In the genomic region with DNA sequence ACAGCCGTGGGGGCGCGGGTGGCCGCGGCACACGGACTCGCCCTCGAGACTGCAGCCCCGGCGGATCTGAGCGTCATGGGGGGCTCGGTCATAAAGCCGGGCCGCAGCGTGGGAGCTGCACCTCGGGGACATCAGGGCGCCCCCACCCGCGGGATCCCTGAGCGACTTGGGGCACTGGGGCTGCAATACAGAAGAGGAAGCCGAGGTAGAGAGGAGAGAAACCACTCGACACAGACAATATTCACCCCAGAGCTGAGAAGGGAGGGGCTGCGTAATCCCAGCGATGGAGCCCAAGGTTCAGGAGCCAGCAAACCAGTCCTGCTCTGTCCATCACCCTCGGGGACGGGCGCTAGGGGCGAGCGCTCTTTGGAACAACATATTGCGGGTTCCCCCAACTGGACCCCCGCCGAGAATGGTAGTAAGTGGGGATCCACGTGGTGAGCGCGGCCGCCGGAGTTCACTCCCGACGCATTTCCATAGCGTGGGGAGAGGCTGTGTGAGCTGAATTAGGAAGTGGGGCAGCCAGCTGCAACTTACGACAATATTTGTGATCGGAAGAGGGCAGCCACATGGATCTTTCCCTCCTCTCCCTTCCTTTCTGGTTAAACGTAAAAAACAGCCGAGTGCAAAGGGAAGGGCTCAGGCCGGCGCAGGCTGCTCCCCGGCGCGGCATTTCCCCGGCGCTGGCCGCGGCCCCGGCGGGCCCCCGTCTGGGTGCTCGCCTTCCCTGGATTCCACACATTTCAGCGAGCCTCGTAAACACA, we compare ENCODE assay signal across 8 cellular contexts. TPM values are rescaled to one million over a fixed set of nuclear protein-coding genes. Genes with fewer than 3 reads are reported as not detected.
DNase-seq lines count a peak whose midpoint lies in the region; ATAC-seq and TF ChIP-seq lines count a peak whose summit lies in the region.

No MANE protein-coding gene starts in this region.

- peak overlapping the region; percentile 96 for H3K18ac ChIP-seq in mesendoderm (ENCODE audit: low read length)

- no peak; the same call in 1 of the 2 replicates for TF ChIP-seq CTCF in MM.1S (IDR thresholded peaks at IDR 0.05; ENCODE audit: low read length)
- TF ChIP-seq CTCF in WTC11 (IDR thresholded peaks at IDR 0.05): no peak

- peaks cover 36% of the 10 kb centered on the region for H3F3A ChIP-seq in MM.1S (ENCODE audit: insufficient read depth, low read length)

- peak overlapping the region; percentile 96 for H3K56ac ChIP-seq in mesendoderm (ENCODE audit: low read length)

- H3K27me3 Mint-ChIP-seq in WTC11 (ENCODE audit: low read depth): peaks cover 1% of the 10 kb centered on the region

- H3K36me3 ChIP-seq in MM.1S (replicated peaks; ENCODE audit: insufficient read depth, low read length) (no peaks in the 10 kb centered on the region), mesendoderm (ENCODE audit: control insufficient read depth, insufficient read depth, low read length) (no peaks in the 10 kb centered on the region)
- H3K36me3 ChIP-seq in effector memory CD4-positive, alpha-beta T cell (ENCODE audit: control insufficient read depth, insufficient read depth, low read length): no peaks in the 10 kb centered on the region

- H2AFZ ChIP-seq in MM.1S (ENCODE audit: low read length): peak overlapping the region; percentile 49

- peaks cover 13% of the 10 kb centered on the region for H3K79me1 ChIP-seq in mesendoderm (ENCODE audit: low read length)

- peak overlapping the region; percentile 19 for H2BK120ac ChIP-seq in mesendoderm (ENCODE audit: low read depth, low read length)

- H3K9me2 ChIP-seq in MM.1S (replicated peaks; ENCODE audit: insufficient read depth, low read length): no peaks in the 10 kb centered on the region

- H3K79me2 ChIP-seq in MM.1S (ENCODE audit: low read length) (peaks cover 65% of the 10 kb centered on the region), mesendoderm (ENCODE audit: control insufficient read depth, insufficient read depth, low read length) (peaks cover 22% of the 10 kb centered on the region)

- H3K27ac Mint-ChIP-seq in WTC11: peak overlapping the region; percentile 36; the same call in 1 of the 2 replicates

- H3K9me3 Mint-ChIP-seq in WTC11: no peaks in the 10 kb centered on the region

- ATAC-seq in GM18907 (IDR thresholded peaks at IDR 0.05; ENCODE audit: unreplicated experiment): peak; percentile 14
- no peak for ATAC-seq in WTC11
- ATAC-seq in GM21576 (IDR thresholded peaks at IDR 0.05; ENCODE audit: unreplicated experiment): no peak

- no peaks in the 10 kb centered on the region for H3K9me3 ChIP-seq in MM.1S (replicated peaks; ENCODE audit: insufficient read depth, low read length)
- H3K9me3 ChIP-seq in effector memory CD4-positive, alpha-beta T cell (ENCODE audit: control insufficient read depth, low read length): no peaks in the 10 kb centered on the region

- peak overlapping the region; percentile 73 for H2BK5ac ChIP-seq in mesendoderm (ENCODE audit: low read length)

- peak; percentile 24 to 40 for DNase-seq in AML-193 (lab: John Stamatoyannopoulos, UW)
- peak; percentile 42 for DNase-seq in MM.1S
- peak; percentile 49 for DNase-seq in WTC11 (ENCODE audit: low spot score)
- DNase-seq in effector memory CD4-positive, alpha-beta T cell: peak in 1 of 3 donors; percentile 1
- DNase-seq in mesendoderm: peak; percentile 81

- CTCF ChIA-PET in WTC11 (lab: Charles Lee): no interaction called here

- peak overlapping the region; percentile 85 for H3K4me2 ChIP-seq in MM.1S (ENCODE audit: low read depth, low read length)
- H3K4me2 ChIP-seq in mesendoderm (ENCODE audit: low read length): peak overlapping the region; percentile 81

- peak overlapping the region; percentile 45 for H3K23ac ChIP-seq in mesendoderm (ENCODE audit: low read length)

- H3K4me1 ChIP-seq in MM.1S (ENCODE audit: low read length) (peaks cover 23% of the 10 kb centered on the region), mesendoderm (ENCODE audit: control insufficient read depth, low read depth, low read length) (peaks cover 6% of the 10 kb centered on the region)
- peaks cover 13% of the 10 kb centered on the region for H3K4me1 ChIP-seq in effector memory CD4-positive, alpha-beta T cell (ENCODE audit: control insufficient read depth, insufficient read depth, low read length, poor library complexity, severe bottlenecking)

- peak overlapping the region; percentile 96 for H3K4ac ChIP-seq in mesendoderm (ENCODE audit: low read depth, low read length)

- no peak overlapping the region for H2AK5ac ChIP-seq in mesendoderm (ENCODE audit: low read length)

- peak overlapping the region; percentile 96 for H3K4me3 Mint-ChIP-seq in WTC11

- POLR2A ChIA-PET in WTC11 (lab: Charles Lee): no interaction called here

- H3K4me3 ChIP-seq in MM.1S (ENCODE audit: low read length) (peak overlapping the region; percentile 97), mesendoderm (ENCODE audit: low read length) (peak overlapping the region; percentile 68)
- peak overlapping the region; percentile 69 for H3K4me3 ChIP-seq in effector memory CD4-positive, alpha-beta T cell (ENCODE audit: insufficient read depth, low read depth, low read length, poor library complexity, severe bottlenecking)

- H4K8ac ChIP-seq in mesendoderm (ENCODE audit: low read depth, low read length): no peak overlapping the region

- H3K4me1 Mint-ChIP-seq in WTC11: peaks cover 34% of the 10 kb centered on the region

- H3K27ac ChIP-seq in MM.1S (ENCODE audit: low read length) (peak overlapping the region; percentile 86), mesendoderm (ENCODE audit: low read depth, low read length) (peak overlapping the region; percentile 94), temporal lobe (ENCODE audit: low read depth, low read length) (peak overlapping the region; percentile 81)
- peak overlapping the region; percentile 59 for H3K27ac ChIP-seq in effector memory CD4-positive, alpha-beta T cell (ENCODE audit: insufficient read depth, low read length, poor library complexity, severe bottlenecking)

- no peaks in the 10 kb centered on the region for H3K27me3 ChIP-seq in MM.1S (replicated peaks; ENCODE audit: insufficient read depth, low read length)
- no peaks in the 10 kb centered on the region for H3K27me3 ChIP-seq in effector memory CD4-positive, alpha-beta T cell (replicated peaks; ENCODE audit: control insufficient read depth, insufficient read depth, low read length, poor library complexity, severe bottlenecking)
- H3K27me3 ChIP-seq in mesendoderm (ENCODE audit: insufficient read depth, low read length, poor library complexity): no peaks in the 10 kb centered on the region

- H3K9ac ChIP-seq in MM.1S (ENCODE audit: low read length) (peak overlapping the region; percentile 89), mesendoderm (ENCODE audit: low read length) (peak overlapping the region; percentile 93)

- no peak overlapping the region for H2BK15ac ChIP-seq in mesendoderm (replicated peaks; ENCODE audit: low read depth)

- peaks cover 6% of the 10 kb centered on the region; the same call in 1 of the 2 replicates for H3K36me3 Mint-ChIP-seq in WTC11

- WGBS in mesendoderm (ENCODE audit: extremely low coverage, insufficient coverage, low lambda C conversion rate): no CpG with 5 or more reads among the region's 59 CpGs

- H4K20me1 ChIP-seq in MM.1S (ENCODE audit: insufficient read depth, low read length): no peaks in the 10 kb centered on the region

- H4K5ac ChIP-seq in mesendoderm (ENCODE audit: low read length): no peak overlapping the region

TF ChIP-seq in WTC11, 78 proteins besides CTCF, POLR2A, EP300 and RAD21:
- TF ChIP-seq SOX15 (CRISPR knock-in tag; IDR thresholded peaks at IDR 0.05) (no peak), ZNF317 (CRISPR knock-in tag; IDR thresholded peaks at IDR 0.05; ENCODE audit: borderline replicate concordance, low read depth) (0 out of 2 replicates have a peak, but pooled peaks have one; percentile 6), TEAD1 (CRISPR knock-in tag; IDR thresholded peaks at IDR 0.05) (0 out of 2 replicates have a peak, but pooled peaks have one; percentile 20), ETV6 (CRISPR knock-in tag; IDR thresholded peaks at IDR 0.05) (0 out of 2 replicates have a peak, but pooled peaks have one; percentile 46), KAT7 (CRISPR knock-in tag; IDR thresholded peaks at IDR 0.05; ENCODE audit: borderline replicate concordance) (0 out of 2 replicates have a peak, but pooled peaks have one; percentile 27), GRHL2 (CRISPR knock-in tag; IDR thresholded peaks at IDR 0.05; ENCODE audit: insufficient replicate concordance, severe bottlenecking) (no peak)
- TF ChIP-seq, protein P1, sequence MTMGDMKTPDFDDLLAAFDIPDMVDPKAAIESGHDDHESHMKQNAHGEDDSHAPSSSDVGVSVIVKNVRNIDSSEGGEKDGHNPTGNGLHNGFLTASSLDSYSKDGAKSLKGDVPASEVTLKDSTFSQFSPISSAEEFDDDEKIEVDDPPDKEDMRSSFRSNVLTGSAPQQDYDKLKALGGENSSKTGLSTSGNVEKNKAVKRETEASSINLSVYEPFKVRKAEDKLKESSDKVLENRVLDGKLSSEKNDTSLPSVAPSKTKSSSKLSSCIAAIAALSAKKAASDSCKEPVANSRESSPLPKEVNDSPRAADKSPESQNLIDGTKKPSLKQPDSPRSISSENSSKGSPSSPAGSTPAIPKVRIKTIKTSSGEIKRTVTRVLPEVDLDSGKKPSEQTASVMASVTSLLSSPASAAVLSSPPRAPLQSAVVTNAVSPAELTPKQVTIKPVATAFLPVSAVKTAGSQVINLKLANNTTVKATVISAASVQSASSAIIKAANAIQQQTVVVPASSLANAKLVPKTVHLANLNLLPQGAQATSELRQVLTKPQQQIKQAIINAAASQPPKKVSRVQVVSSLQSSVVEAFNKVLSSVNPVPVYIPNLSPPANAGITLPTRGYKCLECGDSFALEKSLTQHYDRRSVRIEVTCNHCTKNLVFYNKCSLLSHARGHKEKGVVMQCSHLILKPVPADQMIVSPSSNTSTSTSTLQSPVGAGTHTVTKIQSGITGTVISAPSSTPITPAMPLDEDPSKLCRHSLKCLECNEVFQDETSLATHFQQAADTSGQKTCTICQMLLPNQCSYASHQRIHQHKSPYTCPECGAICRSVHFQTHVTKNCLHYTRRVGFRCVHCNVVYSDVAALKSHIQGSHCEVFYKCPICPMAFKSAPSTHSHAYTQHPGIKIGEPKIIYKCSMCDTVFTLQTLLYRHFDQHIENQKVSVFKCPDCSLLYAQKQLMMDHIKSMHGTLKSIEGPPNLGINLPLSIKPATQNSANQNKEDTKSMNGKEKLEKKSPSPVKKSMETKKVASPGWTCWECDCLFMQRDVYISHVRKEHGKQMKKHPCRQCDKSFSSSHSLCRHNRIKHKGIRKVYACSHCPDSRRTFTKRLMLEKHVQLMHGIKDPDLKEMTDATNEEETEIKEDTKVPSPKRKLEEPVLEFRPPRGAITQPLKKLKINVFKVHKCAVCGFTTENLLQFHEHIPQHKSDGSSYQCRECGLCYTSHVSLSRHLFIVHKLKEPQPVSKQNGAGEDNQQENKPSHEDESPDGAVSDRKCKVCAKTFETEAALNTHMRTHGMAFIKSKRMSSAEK (CRISPR knock-in tag; IDR thresholded peaks at IDR 0.05; ENCODE audit: borderline replicate concordance): no peak

RNA-seq across cellular contexts. Expression of a gene that starts 9.9 kb away (rescaled TPM):
- total RNA-seq in WTC11 (2021) (27.9 to 38.0 TPM (median 30.9 TPM) in 3 replicates), temporal lobe (6.6 TPM)
- polyA plus RNA-seq in mesendoderm (2013, experiment 1 of 2): 11.7 TPM
- 11.3 TPM for polyA plus RNA-seq in mesendoderm (2013, experiment 2 of 2)
